Comparison of ENCODE assay signal across 1 cellular context in genomic region chr19:45038931-45039893, GRCh38.
TF ChIP-seq lines count a peak whose summit lies in the region.

Gene CLASRP, plus strand, starts transcription at chr19:45039045. Its CDS starts 1,168 bp downstream, at chr19:45040213.

TF ChIP-seq in K562, 482 proteins besides CTCF, POLR2A, EP300 and RAD21 (continued from another document and continues in another):
- TF ChIP-seq ETS1 (conservative IDR thresholded peaks at IDR 0.05; ENCODE audit: control insufficient read depth, low read depth, low read length) (no peak; the same call in 1 of the 2 replicates), ZNF766 (CRISPR knock-in tag; conservative IDR thresholded peaks at IDR 0.05) (0 out of 2 replicates have a peak, but pooled peaks have one; percentile 28), ZNF639 (CRISPR knock-in tag; conservative IDR thresholded peaks at IDR 0.05 in 1 of 2, IDR thresholded peaks at IDR 0.05 in 1 of 2) (peak in 1 of 2 experiments; percentile 85; a peak in 2 of 4 replicates), SP1 (CRISPR knock-in tag; IDR thresholded peaks at IDR 0.05) (peak; percentile 67), HLTF (IDR thresholded peaks at IDR 0.05) (0 out of 2 replicates have a peak, but pooled peaks have one; percentile 13), SMARCB1 (IDR thresholded peaks at IDR 0.05; ENCODE audit: insufficient read length, low read depth) (no peak), GATAD2B (IDR thresholded peaks at IDR 0.05; ENCODE audit: borderline replicate concordance) (no peak), GMEB1 (CRISPR knock-in tag; IDR thresholded peaks at IDR 0.05) (no peak), PATZ1 (CRISPR knock-in tag; IDR thresholded peaks at IDR 0.05; ENCODE audit: borderline replicate concordance) (peak; percentile 27; the same call in 1 of the 2 replicates), MBD2 (IDR thresholded peaks at IDR 0.05; ENCODE audit: borderline replicate concordance, low read depth) (peak; percentile 67; the same call in 1 of the 2 replicates), KAT7 (CRISPR knock-in tag; IDR thresholded peaks at IDR 0.05; ENCODE audit: borderline replicate concordance) (peak; percentile 85; the same call in 1 of the 2 replicates), PKNOX1 (IDR thresholded peaks at IDR 0.05) (peak; percentile 61), HSF4 (CRISPR knock-in tag; IDR thresholded peaks at IDR 0.05; ENCODE audit: borderline replicate concordance) (no peak), ZNF316 (IDR thresholded peaks at IDR 0.05) (no peak), STAG1 (CRISPR knock-in tag; IDR thresholded peaks at IDR 0.05; ENCODE audit: borderline replicate concordance) (no peak), NR2C1 (IDR thresholded peaks at IDR 0.05) (peak; percentile 95), NR2C1 (tag; IDR thresholded peaks at IDR 0.05) (peak; percentile 95), GTF3C2 (IDR thresholded peaks at IDR 0.05; ENCODE audit: borderline replicate concordance, extremely low read depth, insufficient read length) (no peak), THAP12 (CRISPR knock-in tag; IDR thresholded peaks at IDR 0.05) (peak; percentile 78; the same call in 1 of the 2 replicates), ARID3B (CRISPR knock-in tag; IDR thresholded peaks at IDR 0.05; ENCODE audit: borderline replicate concordance) (no peak), ERF (CRISPR knock-in tag; IDR thresholded peaks at IDR 0.05) (peak; percentile 88; the same call in 1 of the 2 replicates), DDX20 (tag; IDR thresholded peaks at IDR 0.05; ENCODE audit: low read depth) (no peak), NFIC (IDR thresholded peaks at IDR 0.05) (peak; percentile 55), ZNF398 (CRISPR knock-in tag; IDR thresholded peaks at IDR 0.05) (no peak), ARID4B (CRISPR knock-in tag; IDR thresholded peaks at IDR 0.05) (peak; percentile 74), TOE1 (IDR thresholded peaks at IDR 0.05; ENCODE audit: borderline replicate concordance) (peak; percentile 31; the same call in 1 of the 2 replicates), TOE1 (CRISPR knock-in tag; IDR thresholded peaks at IDR 0.05; ENCODE audit: borderline replicate concordance, low read depth) (peak; percentile 82; the same call in 1 of the 2 replicates), ZNF121 (CRISPR knock-in tag; conservative IDR thresholded peaks at IDR 0.05) (no peak; the same call in 1 of the 2 replicates), CC2D1A (IDR thresholded peaks at IDR 0.05) (peak; percentile 51; the same call in 1 of the 2 replicates), JUND (IDR thresholded peaks at IDR 0.05; ENCODE audit: borderline replicate concordance, low read depth, low read length) (no peak), JUND (tag; IDR thresholded peaks at IDR 0.05; ENCODE audit: borderline replicate concordance, low read depth, low read length) (no peak; the same call in 2 of the 3 replicates), ZNF384 (IDR thresholded peaks at IDR 0.05; ENCODE audit: low read depth, low read length) (peak; percentile 87), CHD1 (IDR thresholded peaks at IDR 0.05; ENCODE audit: low read length) (peak; percentile 86), NR4A1 (CRISPR knock-in tag; IDR thresholded peaks at IDR 0.05) (no peak), NR4A1 (tag; IDR thresholded peaks at IDR 0.05) (no peak), RBM14 (IDR thresholded peaks at IDR 0.05; ENCODE audit: borderline replicate concordance, insufficient read depth, low read depth, low read length) (0 out of 2 replicates have a peak, but pooled peaks have one; percentile 61), ZNF589 (CRISPR knock-in tag; IDR thresholded peaks at IDR 0.05; ENCODE audit: low read depth) (no peak), HDAC8 (tag; IDR thresholded peaks at IDR 0.05) (no peak)
